ENCODE assay signal across 18 cellular contexts in genomic region chr5:95375591-95375990, GRCh38.
DNase-seq lines count a peak whose midpoint lies in the region; ATAC-seq and TF ChIP-seq lines count a peak whose summit lies in the region.
"Had no signal": no experiment of that assay in that cellular context is flagged by ENCODE, and none has a peak within 500 bp of the region (broad histone marks: within the 10 kb centered on the region; RNA-seq: fewer than 3 reads in every experiment).

No MANE protein-coding gene starts in this region.

- no peak for ATAC-seq in GM19328 (IDR thresholded peaks at IDR 0.05; ENCODE audit: unreplicated experiment)

- peaks cover 25% of the 10 kb centered on the region for H3K4me1 Mint-ChIP-seq in nephron progenitor cell

- DNase-seq in HS-5 (ENCODE audit: low read depth) (peak; percentile 20), adipocyte (ENCODE audit: low read depth) (peak; percentile 2), nephron progenitor cell (no peak), NCI-H2029 (lab: John Stamatoyannopoulos, UW) (no peak), hypothalamus (lab: John Stamatoyannopoulos, UW) (no peak), NCI-H2171 (lab: John Stamatoyannopoulos, UW) (no peak)
- DNase-seq: ACHN, AML-193, GOT3, Karpas-422, MM.1S, NCI-H1092, NCI-H146, NCI-H510A treated with DMSO at 0.1 percent for 48 hours, NCI-H774, Right ventricle myocardium superior had no signal

- no peak overlapping the region for H3K4me3 ChIP-seq in adipocyte (ENCODE audit: low read length)

- no peak overlapping the region for H3K4me3 Mint-ChIP-seq in nephron progenitor cell
- H3K4me3 Mint-ChIP-seq: CD14-positive monocyte had no signal

- peaks cover 45% of the 10 kb centered on the region for H3K36me3 Mint-ChIP-seq in nephron progenitor cell (ENCODE audit: low read depth)
- H3K36me3 Mint-ChIP-seq: CD14-positive monocyte had no signal

- H3K4me1 ChIP-seq in adipocyte (ENCODE audit: control insufficient read depth, insufficient read depth, low read length): no peaks in the 10 kb centered on the region

- H3K36me3 ChIP-seq in adipocyte (ENCODE audit: control insufficient read depth, insufficient read depth, low read length, severe bottlenecking): no peaks in the 10 kb centered on the region

- peaks cover 4% of the 10 kb centered on the region for H3K27me3 ChIP-seq in adipocyte (replicated peaks; ENCODE audit: control insufficient read depth, insufficient read depth, low read length)

- no peak overlapping the region for H3K9ac ChIP-seq in adipocyte (ENCODE audit: low read length)

- H3K9me3 ChIP-seq in adipocyte (ENCODE audit: control insufficient read depth, low read length): peaks cover 7% of the 10 kb centered on the region

- peaks cover 6% of the 10 kb centered on the region for H3K27me3 Mint-ChIP-seq in nephron progenitor cell (ENCODE audit: low read depth, poor library complexity)

- TF ChIP-seq CTCF in nephron progenitor cell (IDR thresholded peaks at IDR 0.05): no peak

- H3K27ac Mint-ChIP-seq in nephron progenitor cell: peak overlapping the region; percentile 17
- H3K27ac Mint-ChIP-seq: CD14-positive monocyte had no signal

- peaks cover 52% of the 10 kb centered on the region for H3K9me3 Mint-ChIP-seq in nephron progenitor cell

Comparison
In these comparisons a context has a peak if more than half of its experiments do, and no peak if none do; other contexts are left out.
1. DNase-seq: peak in HS-5 (single experiment) and adipocyte (single experiment); none in nephron progenitor cell (single experiment), NCI-H2029 (single experiment), hypothalamus (0 of 51) and NCI-H2171 (single experiment).